In genomic region chr1:173239058-173239457, GRCh38 we compare ENCODE assay signal across 28 cellular contexts.
"Had no signal": no experiment of that assay in that cellular context is flagged by ENCODE, and none has a peak within 500 bp of the region (broad histone marks: within the 10 kb centered on the region; RNA-seq: fewer than 3 reads in every experiment).

No MANE protein-coding gene starts in this region.

- H3K27me3 ChIP-seq: colonic mucosa, dorsolateral prefrontal cortex, esophagus muscularis mucosa, esophagus squamous epithelium, gastrocnemius medialis, gastroesophageal sphincter, heart left ventricle, heart right ventricle, hepatocyte had no signal

- H3K4me3 ChIP-seq: colonic mucosa, coronary artery, dorsolateral prefrontal cortex, esophagus muscularis mucosa, esophagus squamous epithelium, gastrocnemius medialis, gastroesophageal sphincter, heart left ventricle, heart right ventricle, hepatocyte had no signal

- H3K9me3 ChIP-seq: colonic mucosa, gastrocnemius medialis had no signal

- H3K4me2 ChIP-seq: hepatocyte had no signal

- DNase-seq: colonic mucosa; cortex of kidney; dermis blood vessel endothelial cell; dorsolateral prefrontal cortex; effector CD4-positive, alpha-beta T cell; effector CD8-positive, alpha-beta T cell; effector memory CD4-positive, alpha-beta T cell; effector memory CD8-positive, alpha-beta T cell; endodermal cell; erythroblast; esophagus squamous epithelium; foreskin fibroblast; foreskin keratinocyte; foreskin melanocyte; gastrocnemius medialis; glutamatergic neuron; head of caudate nucleus; heart left ventricle; heart right ventricle had no signal

- FAIRE-seq: endometrium, endothelial cell of umbilical vein, frontal cortex had no signal

- H3K4me1 ChIP-seq: colonic mucosa, esophagus muscularis mucosa, esophagus squamous epithelium, foreskin keratinocyte, gastrocnemius medialis, gastroesophageal sphincter, heart left ventricle, heart right ventricle had no signal

- H3K79me2 ChIP-seq: hepatocyte had no signal

- ATAC-seq: effector memory CD8-positive, alpha-beta T cell; esophagus mucosa; foreskin keratinocyte; gastrocnemius medialis; gastroesophageal sphincter; heart left ventricle; heart right ventricle had no signal

- H3K27ac ChIP-seq: colonic mucosa, coronary artery, dorsolateral prefrontal cortex, epithelial cell of prostate, esophagus muscularis mucosa, esophagus squamous epithelium, foreskin keratinocyte, gastrocnemius medialis, gastroesophageal sphincter, heart left ventricle, heart right ventricle, hepatocyte had no signal

- H2AFZ ChIP-seq: hepatocyte had no signal

- H3K36me3 ChIP-seq: colonic mucosa, esophagus squamous epithelium, gastrocnemius medialis, heart left ventricle, heart right ventricle had no signal
